8 cellular contexts compared by ENCODE assay signal in the genomic region with DNA sequence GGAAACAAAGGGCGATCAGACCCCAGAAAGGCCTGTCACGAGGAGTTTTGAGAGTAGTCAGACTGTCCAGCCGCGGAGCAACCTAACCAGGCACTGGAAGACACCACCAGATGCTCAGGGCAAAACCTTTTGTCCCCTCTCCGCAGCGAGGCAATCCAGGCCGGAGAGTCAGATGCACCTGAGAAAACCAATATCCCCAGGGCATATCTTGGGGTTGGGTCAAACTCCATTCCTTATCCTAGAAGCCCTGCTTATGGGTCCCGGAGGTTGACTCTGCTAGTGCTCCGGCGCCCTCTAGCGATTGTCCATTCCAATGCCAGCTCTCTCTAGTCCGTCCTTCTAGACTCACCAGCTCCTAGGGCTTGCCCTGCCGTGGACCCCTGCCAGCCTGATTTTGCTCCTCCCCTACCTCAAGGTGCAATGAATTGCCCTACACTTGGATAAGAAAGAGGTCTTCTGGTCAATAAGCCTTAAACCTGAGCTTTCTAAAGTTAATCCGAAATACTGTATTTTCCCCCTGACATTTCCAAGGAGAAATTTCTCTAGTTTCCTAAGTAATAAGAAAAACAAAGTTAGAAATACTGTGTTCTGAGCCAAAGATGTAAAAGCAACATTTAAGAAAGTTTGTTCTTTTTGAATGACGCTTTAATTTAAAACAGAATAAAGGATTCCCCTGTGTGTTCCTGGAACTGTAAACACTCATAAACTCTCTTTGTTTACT. TPM values are rescaled to one million over a fixed set of nuclear protein-coding genes. Genes with fewer than 3 reads are reported as not detected.
DNase-seq lines count a peak whose midpoint lies in the region; ATAC-seq and TF ChIP-seq lines count a peak whose summit lies in the region.

No MANE protein-coding gene starts in this region.

- no peaks in the 10 kb centered on the region for H3K9me3 Mint-ChIP-seq in neural progenitor cell

- peaks cover 37% of the 10 kb centered on the region for H3K4me1 Mint-ChIP-seq in neural progenitor cell

- no peaks in the 10 kb centered on the region for H3K79me2 ChIP-seq in Karpas-422 (ENCODE audit: low read length)
- H3K79me2 ChIP-seq in neural progenitor cell (ENCODE audit: low read depth), result no peaks in the 10 kb centered on the region

- H3K4me3 ChIP-seq in Karpas-422 (ENCODE audit: low read length) (no peak overlapping the region), neural progenitor cell (no peak overlapping the region), tibial nerve (no peak overlapping the region)

- H2AFZ ChIP-seq in Karpas-422 (ENCODE audit: low read length), result no peak overlapping the region
- H2AFZ ChIP-seq in neural progenitor cell (replicated peaks), result peak overlapping the region; percentile 34

- H3K4me1 ChIP-seq in Karpas-422 (ENCODE audit: low read length) (no peaks in the 10 kb centered on the region), neural progenitor cell (peaks cover 5% of the 10 kb centered on the region), tibial nerve (peaks cover 0 to 18% (median 0%) of the 10 kb centered on the region in 4 donors)

- no peak overlapping the region for H3K9ac ChIP-seq in Karpas-422 (ENCODE audit: low read length)
- no peak overlapping the region for H3K9ac ChIP-seq in neural progenitor cell

- TF ChIP-seq CTCF in neural progenitor cell (IDR thresholded peaks at IDR 0.05), result peak; percentile 95
- peak; percentile 59 to 74 (median 61) for TF ChIP-seq CTCF in tibial nerve (IDR thresholded peaks at IDR 0.05)

- H3K9me2 ChIP-seq in Karpas-422 (replicated peaks; ENCODE audit: insufficient read depth, low read length), result no peaks in the 10 kb centered on the region

- H3K36me3 ChIP-seq in Karpas-422 (ENCODE audit: insufficient read depth, low read length), result no peaks in the 10 kb centered on the region
- no peaks in the 10 kb centered on the region for H3K36me3 ChIP-seq in neural progenitor cell
- H3K36me3 ChIP-seq in tibial nerve, result no peaks in the 10 kb centered on the region

- H3F3A ChIP-seq in neural progenitor cell (ENCODE audit: low read depth), result no peaks in the 10 kb centered on the region

- DNase-seq in DMS 273 treated with DMSO at 0.1 percent for 48 hours (lab: John Stamatoyannopoulos, UW), result peak; percentile 46
- peak; percentile 91 for DNase-seq in Karpas-422
- DNase-seq in OCI-M1 (lab: John Stamatoyannopoulos, UW), result peak; percentile 86
- peak; percentile 75 to 79 for DNase-seq in activated T-cell treated with anti-CD3 and anti-CD28 coated beads, Interleukin-2, amount 50 U/mL, for 48 hours
- DNase-seq in fibroblast of the conjunctiva (ENCODE audit: low read depth), result peak; percentile 75
- DNase-seq in neural progenitor cell (ENCODE audit: low spot score), result peak; percentile 94
- peak; percentile 60 to 83 for DNase-seq in tibial nerve (ENCODE audit: low spot score in 2 of 2)

- peak; percentile 86 for ATAC-seq in GM21529 (IDR thresholded peaks at IDR 0.05; ENCODE audit: unreplicated experiment)

- H3K27me3 Mint-ChIP-seq in neural progenitor cell (ENCODE audit: insufficient read depth, low read depth), result peaks cover 8% of the 10 kb centered on the region

- H3K27me3 ChIP-seq in Karpas-422 (ENCODE audit: low read length) (no peaks in the 10 kb centered on the region), neural progenitor cell (peaks cover 47% of the 10 kb centered on the region), tibial nerve (peaks cover 0 to 16% of the 10 kb centered on the region in 2 donors)

- H3K4me2 ChIP-seq in Karpas-422 (ENCODE audit: low read depth, low read length, poor library complexity, severe bottlenecking) (no peak overlapping the region), neural progenitor cell (no peak overlapping the region)

- TF ChIP-seq POLR2A in tibial nerve (IDR thresholded peaks at IDR 0.05), result no peak

- H3K9me3 ChIP-seq in Karpas-422 (ENCODE audit: low read length), result no peaks in the 10 kb centered on the region
- H3K9me3 ChIP-seq in neural progenitor cell (ENCODE audit: low read depth), result no peaks in the 10 kb centered on the region
- H3K9me3 ChIP-seq in tibial nerve, result no peaks in the 10 kb centered on the region

- H3K36me3 Mint-ChIP-seq in neural progenitor cell, result no peaks in the 10 kb centered on the region

- WGBS in tibial nerve, 2 donors, result 22% methylated on average over 15 of the region's 15 CpGs

- peak overlapping the region; percentile 37 for H3K4me3 Mint-ChIP-seq in neural progenitor cell

- peak overlapping the region; percentile 45 for H3K27ac Mint-ChIP-seq in neural progenitor cell

- TF ChIP-seq EP300 in tibial nerve (IDR thresholded peaks at IDR 0.05), result no peak

- peaks cover 3% of the 10 kb centered on the region; the same call in 1 of the 2 replicates for H4K20me1 ChIP-seq in Karpas-422 (ENCODE audit: insufficient read depth, low read depth, low read length)
- H4K20me1 ChIP-seq in neural progenitor cell (ENCODE audit: low read depth), result no peaks in the 10 kb centered on the region

- H3K27ac ChIP-seq in Karpas-422 (ENCODE audit: low read length), result no peak overlapping the region
- no peak overlapping the region for H3K27ac ChIP-seq in neural progenitor cell
- H3K27ac ChIP-seq in tibial nerve, result no peak overlapping the region

RNA-seq across cellular contexts. Expression of gene CPNE4, which starts 5.5 kb away (rescaled TPM):
- total RNA-seq in Karpas-422 (2014; rRNA removed; shearing (Covaris generic); ENCODE audit: low replicate concordance), result not detected in 2 replicates
- total RNA-seq in neural progenitor cell (ENCODE audit: low replicate concordance) (0.09 TPM in 1 of 2 replicates, not detected in the other), tibial nerve (under 1 TPM in 1 of 4 donors, not detected in 3; 0.20 TPM)
